Comparison of ENCODE assay signal across 18 cellular contexts in the genomic region with DNA sequence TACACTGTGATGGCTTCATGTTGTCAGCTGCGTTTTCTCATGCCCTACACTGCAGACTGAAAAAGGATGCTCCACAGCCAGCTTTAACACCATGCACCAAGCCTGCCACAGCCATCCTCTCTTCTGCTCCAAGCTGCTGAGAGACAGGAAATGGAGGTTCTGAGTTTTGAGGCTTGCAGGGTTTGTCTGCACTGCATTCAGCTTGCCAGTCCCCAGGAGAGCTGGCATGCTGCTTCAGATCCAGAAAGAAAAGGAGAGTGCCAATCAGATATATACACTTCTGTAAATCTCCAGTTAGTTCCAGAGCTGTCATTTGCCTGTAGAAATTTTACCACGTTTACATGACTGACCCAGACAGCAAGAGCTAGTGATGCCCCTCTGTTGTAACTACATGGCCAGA.
"Had no signal": no experiment of that assay in that cellular context is flagged by ENCODE, and none has a peak within 500 bp of the region (broad histone marks: within the 10 kb centered on the region; RNA-seq: fewer than 3 reads in every experiment).

No MANE protein-coding gene starts in this region.

- H3K27ac ChIP-seq: colonic mucosa, left ventricle myocardium inferior, neutrophil, tibial artery, WERI-Rb-1 had no signal

- DNase-seq: activated CD4-positive, alpha-beta T cell treated with anti-CD3 and anti-CD28 coated beads for 1 hour; activated CD4-positive, alpha-beta T cell treated with anti-CD3 and anti-CD28 coated beads, Interleukin-2, amount 50 U/mL, for 48 hours; activated gamma-delta T cell treated with Interleukin-2 at 50 U/mL for 16 hours; amniotic stem cell; colonic mucosa; endodermal cell; foreskin melanocyte; glutamatergic neuron; hypothalamus; kidney; left ventricle myocardium inferior; stimulated activated CD4-positive, alpha-beta T cell treated with anti-CD3 and anti-CD28 coated beads, Interleukin-12 subunit alpha, Interleukin-12 subunit beta, amount 100 ng/mL, for 4 hours; stimulated activated CD4-positive, alpha-beta T cell treated with anti-CD3 and anti-CD28 coated beads, Interleukin-1b, Interleukin-23, amount 100 ng/mL, for 48 hours; stimulated activated naive CD4-positive, alpha-beta T cell treated with Interleukin-2 at 50 U/mL for 16 hours; T-helper 17 cell; tibial artery; WERI-Rb-1 had no signal

- H3K4me1 ChIP-seq: colonic mucosa, left ventricle myocardium inferior, tibial artery had no signal

- H3K36me3 ChIP-seq: colonic mucosa, left ventricle myocardium inferior, neutrophil, tibial artery, WERI-Rb-1 had no signal

- H3K4me3 ChIP-seq: colonic mucosa, left ventricle myocardium inferior, tibial artery had no signal

- ATAC-seq: T-helper 17 cell had no signal

- H3K27me3 ChIP-seq: colonic mucosa, neutrophil, tibial artery had no signal

- H3K9me3 ChIP-seq: colonic mucosa, left ventricle myocardium inferior, neutrophil, tibial artery had no signal
